17 cellular contexts compared by ENCODE assay signal in genomic region chr2:181420259-181421130, GRCh38. TPM values are rescaled to one million over a fixed set of nuclear protein-coding genes. Genes with fewer than 3 reads are reported as not detected.
DNase-seq lines count a peak whose midpoint lies in the region; ATAC-seq and TF ChIP-seq lines count a peak whose summit lies in the region.
"Had no signal": no experiment of that assay in that cellular context is flagged by ENCODE, and none has a peak within 500 bp of the region (broad histone marks: within the 10 kb centered on the region; RNA-seq: fewer than 3 reads in every experiment).

No MANE protein-coding gene starts in this region.

- no peak for TF ChIP-seq CTCF in CD4-positive, alpha-beta T cell (IDR thresholded peaks at IDR 0.05)
- TF ChIP-seq CTCF in activated B cell treated with CpG ODN at 0.5 μM for 24 hours (IDR thresholded peaks at IDR 0.05) = no peak
- TF ChIP-seq CTCF in mucosa of descending colon (IDR thresholded peaks at IDR 0.05) = no peak

- peak overlapping the region; percentile 10 for H3K27ac Mint-ChIP-seq in CD4-positive, alpha-beta T cell
- H3K27ac Mint-ChIP-seq in activated B cell treated with CpG ODN at 0.5 μM for 24 hours = peak overlapping the region; percentile 87

- POLR2A ChIA-PET in CD4-positive, alpha-beta T cell (lab: Charles Lee) = no interaction called here
- POLR2A ChIA-PET in activated B cell treated with CpG ODN at 0.5 μM for 24 hours (lab: Charles Lee) = interaction anchor here (1.0 to 2.9 kb wide), 3 partner anchors 9 to 112 kb away, joined by 3 to 17 read pairs (median 5); partner anchors contain the start of gene ITGA4

- no peaks in the 10 kb centered on the region for H3K4me1 ChIP-seq in mucosa of descending colon (ENCODE audit: low read depth)
- H3K4me1 ChIP-seq: BE2C, body of pancreas, esophagus squamous epithelium, uterus had no signal

- intact Hi-C loops in CD4-positive, alpha-beta T cell (cut with DNase I, micrococcal nuclease) = no loop called here
- intact Hi-C loops in activated B cell treated with CpG ODN at 0.5 μM for 24 hours (cut with micrococcal nuclease) = loop anchor here (1.0 kb wide), 1 partner anchor 10 kb away; no protein-coding TSS in a partner anchor
- intact Hi-C loops in mucosa of descending colon (cut with DNase I, micrococcal nuclease) = no loop called here

- no peak overlapping the region for H3K4me3 Mint-ChIP-seq in CD4-positive, alpha-beta T cell
- H3K4me3 Mint-ChIP-seq in activated B cell treated with CpG ODN at 0.5 μM for 24 hours = peak overlapping the region; percentile 29

- H3K4me1 Mint-ChIP-seq in CD4-positive, alpha-beta T cell (ENCODE audit: low read depth) = peaks cover 22% of the 10 kb centered on the region
- H3K4me1 Mint-ChIP-seq in activated B cell treated with CpG ODN at 0.5 μM for 24 hours = peaks cover 66% of the 10 kb centered on the region

- H3K9me3 ChIP-seq in CD4-positive, alpha-beta T cell (ENCODE audit: control insufficient read depth, low read length) = no peaks in the 10 kb centered on the region
- peaks cover 4% of the 10 kb centered on the region for H3K9me3 ChIP-seq in mucosa of descending colon
- H3K9me3 ChIP-seq: BE2C, body of pancreas, esophagus squamous epithelium had no signal

- ATAC-seq in CD4-positive, alpha-beta T cell (ENCODE audit: poor library complexity) = no peak
- ATAC-seq in GM18868 (IDR thresholded peaks at IDR 0.05; ENCODE audit: unreplicated experiment) = peak; percentile 29
- ATAC-seq in activated B cell treated with CpG ODN at 0.5 μM for 24 hours (ENCODE audit: low read depth) = peak; percentile 35
- peak; percentile 15 for ATAC-seq in mucosa of descending colon
- ATAC-seq in HG03571 (IDR thresholded peaks at IDR 0.05; ENCODE audit: unreplicated experiment) = no peak
- ATAC-seq: body of pancreas, HCT116, PC-3 had no signal

- CTCF ChIA-PET in CD4-positive, alpha-beta T cell (lab: Charles Lee) = no interaction called here
- CTCF ChIA-PET in activated B cell treated with CpG ODN at 0.5 μM for 24 hours (lab: Charles Lee) = interaction anchor here (0.9 to 1.3 kb wide), 3 partner anchors 37 to 116 kb away, joined by 3 to 9 read pairs (median 3); partner anchors contain the start of gene ITGA4

- H3K9me3 Mint-ChIP-seq in CD4-positive, alpha-beta T cell = no peaks in the 10 kb centered on the region
- no peaks in the 10 kb centered on the region for H3K9me3 Mint-ChIP-seq in activated B cell treated with CpG ODN at 0.5 μM for 24 hours

- no peaks in the 10 kb centered on the region for H3K27me3 ChIP-seq in CD4-positive, alpha-beta T cell (ENCODE audit: control insufficient read depth, insufficient read depth, low read length)
- H3K27me3 ChIP-seq: BE2C, body of pancreas, esophagus squamous epithelium, uterus had no signal

- H3K4me3 ChIP-seq in mucosa of descending colon = no peak overlapping the region
- H3K4me3 ChIP-seq: body of pancreas, esophagus squamous epithelium, uterus had no signal

- H3K36me3 Mint-ChIP-seq in CD4-positive, alpha-beta T cell (ENCODE audit: low read depth) = no peaks in the 10 kb centered on the region
- no peaks in the 10 kb centered on the region for H3K36me3 Mint-ChIP-seq in activated B cell treated with CpG ODN at 0.5 μM for 24 hours (ENCODE audit: low read depth)

- H3K27ac ChIP-seq in CD4-positive, alpha-beta T cell (ENCODE audit: low read depth, low read length) = no peak overlapping the region
- H3K27ac ChIP-seq: body of pancreas, esophagus squamous epithelium, uterus had no signal

- no peaks in the 10 kb centered on the region for H3K36me3 ChIP-seq in mucosa of descending colon (ENCODE audit: low read depth)
- H3K36me3 ChIP-seq: BE2C, esophagus squamous epithelium, uterus had no signal

- no peaks in the 10 kb centered on the region for H3K27me3 Mint-ChIP-seq in CD4-positive, alpha-beta T cell
- H3K27me3 Mint-ChIP-seq in activated B cell treated with CpG ODN at 0.5 μM for 24 hours = no peaks in the 10 kb centered on the region

- DNase-seq in CD4-positive, alpha-beta T cell = no peak
- DNase-seq in activated B cell treated with CpG ODN at 0.5 μM for 24 hours = no peak
- no peak for DNase-seq in mucosa of descending colon
- no peak for DNase-seq in HT-29 (ENCODE audit: low spot score)
- no peak for DNase-seq in middle frontal gyrus (ENCODE audit: extremely low spot score, low spot score)
- DNase-seq in inferior parietal cortex (ENCODE audit: extremely low spot score) = no peak
- DNase-seq: BE2C; body of pancreas; DMS79; esophagus squamous epithelium; head of caudate nucleus; PC-3; stimulated activated naive CD4-positive, alpha-beta T cell; uterus had no signal

RNA-seq across cellular contexts. Expression of gene ITGA4, which starts 36.7 kb away (rescaled TPM):
- total RNA-seq in CD4-positive, alpha-beta T cell = 10 to 100 TPM; 79.4 to 79.5 TPM
- total RNA-seq in activated B cell treated with CpG ODN at 0.5 μM for 24 hours (89.2 and 104 TPM in 2 replicates), mucosa of descending colon (10 to 100 TPM in 2 of 3 donors, 1 to 10 TPM in 1; 6.8 to 13.4 (median 11.6) TPM)
- not detected in 2 replicates for total RNA-seq in HT-29 (2014; rRNA removed; shearing (Covaris generic))

Comparison
In these comparisons a context has a peak if more than half of its experiments do, and no peak if none do; other contexts are left out.
1. ATAC-seq: peak in GM18868 (single experiment), activated B cell treated with CpG ODN at 0.5 μM for 24 hours (single experiment) and mucosa of descending colon (single experiment); none in CD4-positive, alpha-beta T cell (single experiment) and HG03571 (single experiment).